ENCODE assay signal across 1 cellular context in the genomic region with DNA sequence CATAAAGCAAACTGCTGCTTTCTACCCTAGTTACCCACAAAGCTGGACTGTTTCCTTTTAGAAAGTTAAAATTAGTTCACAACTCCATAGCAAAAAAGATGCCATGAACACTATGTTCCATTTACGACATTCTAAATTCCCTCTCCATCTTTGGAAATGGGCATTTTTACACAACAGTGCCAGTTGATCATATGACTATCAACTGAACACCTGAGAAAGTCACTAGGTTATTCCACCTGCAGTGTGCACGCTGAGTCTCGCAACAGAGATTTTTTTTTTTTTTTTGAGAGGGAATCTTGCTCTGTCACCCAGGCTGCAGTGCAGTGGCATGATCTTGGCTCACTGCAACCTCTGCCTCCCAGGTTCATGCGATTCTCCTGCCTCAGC.
TF ChIP-seq lines count a peak whose summit lies in the region.

No MANE protein-coding gene starts in this region.

TF ChIP-seq in IMR-90, 13 proteins besides CTCF, POLR2A, EP300 and RAD21:
- no peak for TF ChIP-seq RFX5 (IDR thresholded peaks at IDR 0.05; ENCODE audit: low read depth, low read length)
- TF ChIP-seq NFE2L2 (IDR thresholded peaks at IDR 0.05; ENCODE audit: low read depth, low read length) = no peak
- TF ChIP-seq, protein P1, sequence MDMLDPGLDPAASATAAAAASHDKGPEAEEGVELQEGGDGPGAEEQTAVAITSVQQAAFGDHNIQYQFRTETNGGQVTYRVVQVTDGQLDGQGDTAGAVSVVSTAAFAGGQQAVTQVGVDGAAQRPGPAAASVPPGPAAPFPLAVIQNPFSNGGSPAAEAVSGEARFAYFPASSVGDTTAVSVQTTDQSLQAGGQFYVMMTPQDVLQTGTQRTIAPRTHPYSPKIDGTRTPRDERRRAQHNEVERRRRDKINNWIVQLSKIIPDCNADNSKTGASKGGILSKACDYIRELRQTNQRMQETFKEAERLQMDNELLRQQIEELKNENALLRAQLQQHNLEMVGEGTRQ (IDR thresholded peaks at IDR 0.05; ENCODE audit: low read depth, low read length) = no peak
- no peak for TF ChIP-seq MAZ (IDR thresholded peaks at IDR 0.05; ENCODE audit: borderline replicate concordance, low read depth, low read length)
- no peak for TF ChIP-seq CHD1 (IDR thresholded peaks at IDR 0.05; ENCODE audit: low read depth, low read length)
- no peak for TF ChIP-seq FOS (IDR thresholded peaks at IDR 0.05; ENCODE audit: low read depth, low read length)
- TF ChIP-seq, protein P2, sequence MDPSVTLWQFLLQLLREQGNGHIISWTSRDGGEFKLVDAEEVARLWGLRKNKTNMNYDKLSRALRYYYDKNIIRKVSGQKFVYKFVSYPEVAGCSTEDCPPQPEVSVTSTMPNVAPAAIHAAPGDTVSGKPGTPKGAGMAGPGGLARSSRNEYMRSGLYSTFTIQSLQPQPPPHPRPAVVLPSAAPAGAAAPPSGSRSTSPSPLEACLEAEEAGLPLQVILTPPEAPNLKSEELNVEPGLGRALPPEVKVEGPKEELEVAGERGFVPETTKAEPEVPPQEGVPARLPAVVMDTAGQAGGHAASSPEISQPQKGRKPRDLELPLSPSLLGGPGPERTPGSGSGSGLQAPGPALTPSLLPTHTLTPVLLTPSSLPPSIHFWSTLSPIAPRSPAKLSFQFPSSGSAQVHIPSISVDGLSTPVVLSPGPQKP (IDR thresholded peaks at IDR 0.05; ENCODE audit: borderline replicate concordance, low read depth, low read length) = no peak
- no peak for TF ChIP-seq CEBPB (IDR thresholded peaks at IDR 0.05; ENCODE audit: low read depth, low read length)
- no peak for TF ChIP-seq RCOR1 (IDR thresholded peaks at IDR 0.05; ENCODE audit: insufficient replicate concordance, low read length)
